ENCODE assay signal across 8 cellular contexts in the genomic region with DNA sequence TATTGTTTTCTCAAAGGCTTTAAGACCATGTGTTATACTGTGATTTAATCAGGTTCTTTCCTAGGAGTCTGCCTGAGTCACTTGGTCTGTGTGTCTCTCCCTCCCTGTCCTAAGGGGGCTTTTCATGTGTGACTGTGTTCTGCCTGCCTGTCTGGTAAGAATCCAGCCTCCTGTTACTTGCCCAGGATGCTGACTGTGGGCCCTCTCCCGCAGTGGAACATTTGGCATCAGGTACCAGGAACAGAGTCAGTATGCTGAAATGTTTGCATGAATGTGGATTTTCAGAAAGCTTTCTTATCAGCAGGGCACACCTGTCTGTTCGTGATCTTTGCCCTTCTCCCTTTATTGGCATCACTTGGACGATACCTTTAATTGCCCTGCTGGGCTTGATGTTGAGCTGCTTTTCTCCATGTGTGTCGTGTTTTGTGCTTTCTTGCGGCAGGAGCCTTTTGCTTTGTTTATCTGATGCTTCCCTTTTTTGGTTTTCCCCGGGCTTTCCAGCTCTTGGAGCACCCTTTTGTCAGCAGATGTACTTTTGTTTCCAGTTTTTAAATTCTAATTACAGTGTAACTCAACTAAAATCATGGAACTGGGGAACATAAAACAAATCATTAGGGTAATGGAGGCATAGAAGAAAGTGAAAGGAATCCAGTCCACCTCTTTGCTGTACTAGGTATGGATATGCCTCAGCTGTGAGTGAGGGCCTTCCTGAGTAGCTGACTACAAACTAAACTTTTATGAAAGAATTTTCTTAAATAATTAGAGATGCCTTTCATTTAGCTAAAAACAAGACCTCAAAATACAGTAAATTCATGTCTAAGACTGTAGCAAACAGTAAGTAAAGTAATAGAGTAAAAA.
DNase-seq lines count a peak whose midpoint lies in the region; ATAC-seq and TF ChIP-seq lines count a peak whose summit lies in the region.

No MANE protein-coding gene starts in this region.

- no peaks in the 10 kb centered on the region for H4K20me1 ChIP-seq in PC-3 (ENCODE audit: low read length)

- no peaks in the 10 kb centered on the region for H3K4me1 ChIP-seq in PC-3 (ENCODE audit: insufficient read depth, low read length)

- no TSS peak for BruUV-seq in PC-3 (replicated peaks; lab: Mats Ljungman, UMichigan)

- TF ChIP-seq CTCF in nephron (IDR thresholded peaks at IDR 0.05; ENCODE audit: unreplicated experiment in 3 of 3) (no peak), PC-3 (conservative IDR thresholded peaks at IDR 0.05; ENCODE audit: low read depth, low read length) (no peak)

- H3K4me3 Mint-ChIP-seq in nephron: no peak overlapping the region

- no peaks in the 10 kb centered on the region for H3K9me3 Mint-ChIP-seq in nephron

- H3K9me3 ChIP-seq in PC-3 (ENCODE audit: low read length): no peaks in the 10 kb centered on the region

- no peak overlapping the region for H3K4me2 ChIP-seq in PC-3 (ENCODE audit: low read length)

- no peaks in the 10 kb centered on the region for H3K36me3 ChIP-seq in PC-3 (ENCODE audit: low read depth, low read length)

- CTCF ChIA-PET in PC-3 (lab: Charles Lee): no interaction called here

- H3F3A ChIP-seq in PC-3 (ENCODE audit: low read length, unreplicated experiment): no peaks in the 10 kb centered on the region

- no peaks in the 10 kb centered on the region for H3K27me3 Mint-ChIP-seq in nephron (ENCODE audit: low read depth)

- H3K4me1 Mint-ChIP-seq in nephron: peaks cover 6% of the 10 kb centered on the region

- H3K27ac ChIP-seq in PC-3 (ENCODE audit: low read length): no peak overlapping the region

- H3K27ac Mint-ChIP-seq in nephron: peak overlapping the region; percentile 4 to 56 (median 13)

- H3K27me3 ChIP-seq in PC-3 (ENCODE audit: low read length): no peaks in the 10 kb centered on the region

- H2AFZ ChIP-seq in PC-3 (ENCODE audit: low read length): no peak overlapping the region

- ATAC-seq in GM21381 (IDR thresholded peaks at IDR 0.05; ENCODE audit: unreplicated experiment): no peak
- ATAC-seq in PC-3: no peak
- ATAC-seq in GM21528 (IDR thresholded peaks at IDR 0.05; ENCODE audit: low FRiP score, unreplicated experiment): no peak

- no peak overlapping the region for H3K4me3 ChIP-seq in PC-3 (ENCODE audit: low read length)

- no peaks in the 10 kb centered on the region for H3K9me2 ChIP-seq in PC-3 (replicated peaks; ENCODE audit: low read length)

- DNase-seq in D341Med (ENCODE audit: low spot score) (peak; percentile 48), NCI-H2171 treated with DMSO at 0.1 percent for 48 hours (lab: John Stamatoyannopoulos, UW) (peak; percentile 81), dermis blood vessel endothelial cell (peak; percentile 71), ecto neural progenitor cell (ENCODE audit: low spot score) (no peak), PC-3 (no peak)

- H3K9ac ChIP-seq in PC-3 (ENCODE audit: low read length): no peak overlapping the region

- POLR2A ChIA-PET in PC-3 (lab: Charles Lee; ENCODE audit: unreplicated experiment): no interaction called here

- intact Hi-C loops in PC-3 (cut with micrococcal nuclease): no loop called here

- H3K36me3 Mint-ChIP-seq in nephron (ENCODE audit: low read depth): peaks cover 5% of the 10 kb centered on the region

- H3K79me2 ChIP-seq in PC-3 (ENCODE audit: low read length): no peaks in the 10 kb centered on the region

Comparison
In these comparisons a context has a peak if more than half of its experiments do, and no peak if none do; other contexts are left out.
1. DNase-seq: peak in D341Med (single experiment), NCI-H2171 treated with DMSO at 0.1 percent for 48 hours (single experiment) and dermis blood vessel endothelial cell (single experiment); none in ecto neural progenitor cell (single experiment) and PC-3 (single experiment).